In the genomic region with DNA sequence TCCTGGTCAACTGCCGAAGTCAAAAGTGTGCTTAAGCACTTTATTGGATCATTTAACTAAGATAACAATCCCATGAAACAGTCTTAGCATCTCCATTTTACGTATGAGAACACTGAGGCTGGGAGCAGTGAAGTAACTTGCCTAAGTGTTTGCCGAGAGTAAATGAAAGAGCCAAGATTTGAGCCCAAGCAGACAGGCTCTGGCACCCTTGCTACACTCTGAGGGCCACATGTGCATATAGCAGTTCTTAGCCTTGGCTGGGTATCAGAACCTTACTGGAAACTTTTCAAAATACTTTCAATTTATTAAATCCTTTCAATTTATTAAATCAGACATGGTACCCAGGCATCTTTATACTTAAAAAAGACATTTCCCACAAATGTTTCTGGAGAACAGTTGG, we compare ENCODE assay signal across 13 cellular contexts.
A peak's percentile ranks its signal among the peaks of the same experiment; 100 is the strongest.
DNase-seq lines count a peak whose midpoint lies in the region; ATAC-seq and TF ChIP-seq lines count a peak whose summit lies in the region.
"Had no signal": no experiment of that assay in that cellular context is flagged by ENCODE, and none has a peak within 500 bp of the region (broad histone marks: within the 10 kb centered on the region; RNA-seq: fewer than 3 reads in every experiment).

No MANE protein-coding gene starts in this region.

- intact Hi-C loops in CD4-positive, alpha-beta memory T cell (cut with micrococcal nuclease) = no loop called here
- intact Hi-C loops in activated T-helper 1 cell treated with anti-CD3 and anti-CD28 coated beads, Interleukin-12 subunit alpha, Interleukin-12 subunit beta, Interleukin-2, Interleukin-4 antibody, amounts not matched to agents 30 ng/mL and 10 ng/mL and 1 ng/mL, durations not matched to agents 14 hours and 24 hours and 36 hours (cut with micrococcal nuclease) = loop anchor here (2.0 to 10.0 kb wide), 2 partner anchors 162 to 274 kb away; no protein-coding TSS in a partner anchor

- peak; percentile 4 for ATAC-seq in GM21381 (IDR thresholded peaks at IDR 0.05; ENCODE audit: unreplicated experiment)
- no peak for ATAC-seq in natural killer cell treated with Interleukin-12 subunit alpha and Interleukin-12 subunit beta and Interleukin-15 and Interleukin-18, amount 100 ng/mL, for 72 hours
- no peak for ATAC-seq in HG03135 (IDR thresholded peaks at IDR 0.05; ENCODE audit: unreplicated experiment)

- peaks cover 25 to 48% (median 31%) of the 10 kb centered on the region in 4 donors for H3K4me1 Mint-ChIP-seq in CD4-positive, alpha-beta memory T cell
- H3K4me1 Mint-ChIP-seq in activated T-helper 1 cell treated with anti-CD3 and anti-CD28 coated beads, Interleukin-12 subunit alpha, Interleukin-12 subunit beta, Interleukin-2, Interleukin-4 antibody, amounts not matched to agents 30 ng/mL and 10 ng/mL and 1 ng/mL, durations not matched to agents 14 hours and 24 hours and 36 hours (ENCODE audit: low read depth) = peaks cover 18% of the 10 kb centered on the region
- H3K4me1 Mint-ChIP-seq in natural killer cell treated with Interleukin-12 subunit alpha and Interleukin-12 subunit beta and Interleukin-15 and Interleukin-18, amount 100 ng/mL, for 72 hours (ENCODE audit: low read depth in 2 of 2) = peaks cover 11 to 14% of the 10 kb centered on the region in 2 donors

- CTCF ChIA-PET in CD4-positive, alpha-beta memory T cell (lab: Charles Lee; ENCODE audit: partially characterized antibody) = no interaction called here
- CTCF ChIA-PET in GM10248 (lab: Yijun Ruan, JAX) = interaction anchor here (1.4 kb wide), 1 partner anchor 10 kb away, joined by 5 read pairs; no protein-coding TSS in a partner anchor

- no peak for TF ChIP-seq CTCF in GM10248 (IDR thresholded peaks at IDR 0.05; ENCODE audit: control extremely low read depth, extremely low read depth, low read depth, missing control alignments)

- peak overlapping the region; percentile 47 for H3K27ac ChIP-seq in CD4-positive, alpha-beta memory T cell (ENCODE audit: low read depth, low read length)

- peak overlapping the region in 4 of 7 donors; percentile 77 to 95 (median 84) for H3K27ac Mint-ChIP-seq in CD4-positive, alpha-beta memory T cell
- H3K27ac Mint-ChIP-seq in activated T-helper 1 cell treated with anti-CD3 and anti-CD28 coated beads, Interleukin-12 subunit alpha, Interleukin-12 subunit beta, Interleukin-2, Interleukin-4 antibody, amounts not matched to agents 30 ng/mL and 10 ng/mL and 1 ng/mL, durations not matched to agents 14 hours and 24 hours and 36 hours = peak overlapping the region; percentile 48
- H3K27ac Mint-ChIP-seq in natural killer cell treated with Interleukin-12 subunit alpha and Interleukin-12 subunit beta and Interleukin-15 and Interleukin-18, amount 100 ng/mL, for 72 hours = peak overlapping the region; percentile 52 to 65

- H3K27me3 ChIP-seq in CD4-positive, alpha-beta memory T cell (ENCODE audit: insufficient read depth, low read length) = no peaks in the 10 kb centered on the region

- H3K36me3 ChIP-seq in CD4-positive, alpha-beta memory T cell (ENCODE audit: insufficient read depth, low read length) = no peaks in the 10 kb centered on the region

- POLR2A ChIA-PET in CD4-positive, alpha-beta memory T cell (lab: Charles Lee; ENCODE audit: partially characterized antibody) = interaction anchor here (0.9 to 1.9 kb wide), 3 partner anchors 8 to 226 kb away, joined by 3 to 16 read pairs (median 3); a partner anchor contains a TSS
- POLR2A ChIA-PET in GM10248 (lab: Yijun Ruan, JAX) = no interaction called here

- peaks cover 0 to 1% (median 0%) of the 10 kb centered on the region in 8 donors for H3K9me3 Mint-ChIP-seq in CD4-positive, alpha-beta memory T cell
- peaks cover 5% of the 10 kb centered on the region for H3K9me3 Mint-ChIP-seq in activated T-helper 1 cell treated with anti-CD3 and anti-CD28 coated beads, Interleukin-12 subunit alpha, Interleukin-12 subunit beta, Interleukin-2, Interleukin-4 antibody, amounts not matched to agents 30 ng/mL and 10 ng/mL and 1 ng/mL, durations not matched to agents 14 hours and 24 hours and 36 hours
- H3K9me3 Mint-ChIP-seq in natural killer cell treated with Interleukin-12 subunit alpha and Interleukin-12 subunit beta and Interleukin-15 and Interleukin-18, amount 100 ng/mL, for 72 hours = peaks cover 3% of the 10 kb centered on the region

- no peaks in the 10 kb centered on the region for H3K27me3 Mint-ChIP-seq in CD4-positive, alpha-beta memory T cell
- no peaks in the 10 kb centered on the region for H3K27me3 Mint-ChIP-seq in activated T-helper 1 cell treated with anti-CD3 and anti-CD28 coated beads, Interleukin-12 subunit alpha, Interleukin-12 subunit beta, Interleukin-2, Interleukin-4 antibody, amounts not matched to agents 30 ng/mL and 10 ng/mL and 1 ng/mL, durations not matched to agents 14 hours and 24 hours and 36 hours (ENCODE audit: insufficient read depth)
- H3K27me3 Mint-ChIP-seq in natural killer cell treated with Interleukin-12 subunit alpha and Interleukin-12 subunit beta and Interleukin-15 and Interleukin-18, amount 100 ng/mL, for 72 hours = no peaks in the 10 kb centered on the region

- no peak for DNase-seq in CD4-positive, alpha-beta memory T cell
- no peak for DNase-seq in activated T-helper 1 cell treated with anti-CD3 and anti-CD28 coated beads, Interleukin-12 subunit alpha, Interleukin-12 subunit beta, Interleukin-2, Interleukin-4 antibody, amounts not matched to agents 30 ng/mL and 10 ng/mL and 1 ng/mL, durations not matched to agents 14 hours and 24 hours and 36 hours (ENCODE audit: low spot score)
- no peak for DNase-seq in natural killer cell treated with Interleukin-12 subunit alpha and Interleukin-12 subunit beta and Interleukin-15 and Interleukin-18, amount 100 ng/mL, for 72 hours (ENCODE audit: low spot score)
- no peak for DNase-seq in GM10248 (ENCODE audit: extremely low spot score)
- DNase-seq in ACHN = no peak
- DNase-seq: COR-L47, erythroblast, mesendoderm, NCI-H1105, NCI-H510A treated with DMSO at 0.1 percent for 48 hours, retina had no signal

- peaks cover 1 to 27% of the 10 kb centered on the region in 2 donors for H3K36me3 Mint-ChIP-seq in CD4-positive, alpha-beta memory T cell
- no peaks in the 10 kb centered on the region for H3K36me3 Mint-ChIP-seq in activated T-helper 1 cell treated with anti-CD3 and anti-CD28 coated beads, Interleukin-12 subunit alpha, Interleukin-12 subunit beta, Interleukin-2, Interleukin-4 antibody, amounts not matched to agents 30 ng/mL and 10 ng/mL and 1 ng/mL, durations not matched to agents 14 hours and 24 hours and 36 hours (ENCODE audit: low read depth)
- no peaks in the 10 kb centered on the region for H3K36me3 Mint-ChIP-seq in natural killer cell treated with Interleukin-12 subunit alpha and Interleukin-12 subunit beta and Interleukin-15 and Interleukin-18, amount 100 ng/mL, for 72 hours

- no peak overlapping the region for H3K4me3 ChIP-seq in CD4-positive, alpha-beta memory T cell (ENCODE audit: low read length in 2 of 2)

- H3K9me3 ChIP-seq in CD4-positive, alpha-beta memory T cell (ENCODE audit: control insufficient read depth in 1 of 2, low read length in 2 of 2) = no peaks in the 10 kb centered on the region

- peaks cover 25% of the 10 kb centered on the region for H3K4me1 ChIP-seq in CD4-positive, alpha-beta memory T cell (ENCODE audit: insufficient read depth, low read length)

- in situ Hi-C loops in ACHN (cut with HindIII; ENCODE audit: low pct_ligation_motif_present, low pct_unique_long_range_greater_than_20kb, low sequenced_read_pairs) = no loop called here

- peak overlapping the region in 7 of 8 donors; percentile 72 to 94 (median 74) for H3K4me3 Mint-ChIP-seq in CD4-positive, alpha-beta memory T cell
- peak overlapping the region; percentile 51 for H3K4me3 Mint-ChIP-seq in activated T-helper 1 cell treated with anti-CD3 and anti-CD28 coated beads, Interleukin-12 subunit alpha, Interleukin-12 subunit beta, Interleukin-2, Interleukin-4 antibody, amounts not matched to agents 30 ng/mL and 10 ng/mL and 1 ng/mL, durations not matched to agents 14 hours and 24 hours and 36 hours
- peak overlapping the region; percentile 63 for H3K4me3 Mint-ChIP-seq in natural killer cell treated with Interleukin-12 subunit alpha and Interleukin-12 subunit beta and Interleukin-15 and Interleukin-18, amount 100 ng/mL, for 72 hours
